1 cellular context compared by ENCODE assay signal in the genomic region with DNA sequence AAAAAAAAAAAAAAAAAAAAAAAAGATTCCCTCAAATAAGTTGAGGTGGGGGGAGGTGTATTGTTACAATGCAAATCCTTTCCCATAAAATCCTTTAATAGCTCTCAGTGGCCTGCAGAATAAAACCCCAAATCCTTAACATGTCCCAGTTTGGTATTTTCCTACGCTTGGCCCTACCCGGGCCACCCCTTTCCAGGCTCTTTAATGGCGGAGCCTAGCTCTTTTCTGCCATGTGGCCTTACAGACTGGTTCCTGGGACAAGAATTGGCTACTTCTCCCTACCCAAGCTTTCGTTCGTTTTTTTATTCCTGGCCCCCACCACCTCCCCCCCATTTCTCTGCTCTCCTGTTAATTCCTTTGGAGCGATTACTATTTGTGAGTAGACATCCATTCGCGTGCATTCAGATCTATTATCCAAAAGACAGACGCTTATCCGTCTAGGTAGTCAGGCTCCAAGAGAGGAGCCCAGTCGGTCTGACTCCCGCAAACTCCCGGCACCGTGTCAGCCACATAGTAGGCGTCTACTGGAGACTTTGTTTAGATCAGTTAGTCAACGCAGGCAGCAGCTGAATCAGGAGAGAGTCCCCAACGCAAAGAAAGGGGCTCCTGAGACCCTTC.
TF ChIP-seq lines count a peak whose summit lies in the region.

No MANE protein-coding gene starts in this region.

TF ChIP-seq in GM12878, 131 proteins besides CTCF, POLR2A, EP300 and RAD21:
- TF ChIP-seq NBN (IDR thresholded peaks at IDR 0.05) (no peak), MEF2A (IDR thresholded peaks at IDR 0.05; ENCODE audit: insufficient read depth, low read depth, low read length) (no peak), KAT2A (conservative IDR thresholded peaks at IDR 0.05; ENCODE audit: control insufficient read depth, low read depth, low read length) (no peak), ZNF274 (IDR thresholded peaks at IDR 0.05; ENCODE audit: insufficient read depth, insufficient read length) (no peak), ETV6 (conservative IDR thresholded peaks at IDR 0.05 in 1 of 2, IDR thresholded peaks at IDR 0.05 in 1 of 2; ENCODE audit: borderline replicate concordance in 1 of 2, low read depth in 1 of 2) (no peak)
- TF ChIP-seq, protein P1, sequence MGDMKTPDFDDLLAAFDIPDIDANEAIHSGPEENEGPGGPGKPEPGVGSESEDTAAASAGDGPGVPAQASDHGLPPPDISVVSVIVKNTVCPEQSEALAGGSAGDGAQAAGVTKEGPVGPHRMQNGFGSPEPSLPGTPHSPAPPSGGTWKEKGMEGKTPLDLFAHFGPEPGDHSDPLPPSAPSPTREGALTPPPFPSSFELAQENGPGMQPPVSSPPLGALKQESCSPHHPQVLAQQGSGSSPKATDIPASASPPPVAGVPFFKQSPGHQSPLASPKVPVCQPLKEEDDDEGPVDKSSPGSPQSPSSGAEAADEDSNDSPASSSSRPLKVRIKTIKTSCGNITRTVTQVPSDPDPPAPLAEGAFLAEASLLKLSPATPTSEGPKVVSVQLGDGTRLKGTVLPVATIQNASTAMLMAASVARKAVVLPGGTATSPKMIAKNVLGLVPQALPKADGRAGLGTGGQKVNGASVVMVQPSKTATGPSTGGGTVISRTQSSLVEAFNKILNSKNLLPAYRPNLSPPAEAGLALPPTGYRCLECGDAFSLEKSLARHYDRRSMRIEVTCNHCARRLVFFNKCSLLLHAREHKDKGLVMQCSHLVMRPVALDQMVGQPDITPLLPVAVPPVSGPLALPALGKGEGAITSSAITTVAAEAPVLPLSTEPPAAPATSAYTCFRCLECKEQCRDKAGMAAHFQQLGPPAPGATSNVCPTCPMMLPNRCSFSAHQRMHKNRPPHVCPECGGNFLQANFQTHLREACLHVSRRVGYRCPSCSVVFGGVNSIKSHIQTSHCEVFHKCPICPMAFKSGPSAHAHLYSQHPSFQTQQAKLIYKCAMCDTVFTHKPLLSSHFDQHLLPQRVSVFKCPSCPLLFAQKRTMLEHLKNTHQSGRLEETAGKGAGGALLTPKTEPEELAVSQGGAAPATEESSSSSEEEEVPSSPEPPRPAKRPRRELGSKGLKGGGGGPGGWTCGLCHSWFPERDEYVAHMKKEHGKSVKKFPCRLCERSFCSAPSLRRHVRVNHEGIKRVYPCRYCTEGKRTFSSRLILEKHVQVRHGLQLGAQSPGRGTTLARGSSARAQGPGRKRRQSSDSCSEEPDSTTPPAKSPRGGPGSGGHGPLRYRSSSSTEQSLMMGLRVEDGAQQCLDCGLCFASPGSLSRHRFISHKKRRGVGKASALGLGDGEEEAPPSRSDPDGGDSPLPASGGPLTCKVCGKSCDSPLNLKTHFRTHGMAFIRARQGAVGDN (IDR thresholded peaks at IDR 0.05), result 0 out of 2 replicates have a peak, but pooled peaks have one; percentile 10
- TF ChIP-seq, protein P2, sequence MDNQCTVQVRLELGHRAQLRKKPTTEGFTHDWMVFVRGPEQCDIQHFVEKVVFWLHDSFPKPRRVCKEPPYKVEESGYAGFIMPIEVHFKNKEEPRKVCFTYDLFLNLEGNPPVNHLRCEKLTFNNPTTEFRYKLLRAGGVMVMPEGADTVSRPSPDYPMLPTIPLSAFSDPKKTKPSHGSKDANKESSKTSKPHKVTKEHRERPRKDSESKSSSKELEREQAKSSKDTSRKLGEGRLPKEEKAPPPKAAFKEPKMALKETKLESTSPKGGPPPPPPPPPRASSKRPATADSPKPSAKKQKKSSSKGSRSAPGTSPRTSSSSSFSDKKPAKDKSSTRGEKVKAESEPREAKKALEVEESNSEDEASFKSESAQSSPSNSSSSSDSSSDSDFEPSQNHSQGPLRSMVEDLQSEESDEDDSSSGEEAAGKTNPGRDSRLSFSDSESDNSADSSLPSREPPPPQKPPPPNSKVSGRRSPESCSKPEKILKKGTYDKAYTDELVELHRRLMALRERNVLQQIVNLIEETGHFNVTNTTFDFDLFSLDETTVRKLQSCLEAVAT (IDR thresholded peaks at IDR 0.05), result 0 out of 2 replicates have a peak, but pooled peaks have one; percentile 55
